In the genomic region with DNA sequence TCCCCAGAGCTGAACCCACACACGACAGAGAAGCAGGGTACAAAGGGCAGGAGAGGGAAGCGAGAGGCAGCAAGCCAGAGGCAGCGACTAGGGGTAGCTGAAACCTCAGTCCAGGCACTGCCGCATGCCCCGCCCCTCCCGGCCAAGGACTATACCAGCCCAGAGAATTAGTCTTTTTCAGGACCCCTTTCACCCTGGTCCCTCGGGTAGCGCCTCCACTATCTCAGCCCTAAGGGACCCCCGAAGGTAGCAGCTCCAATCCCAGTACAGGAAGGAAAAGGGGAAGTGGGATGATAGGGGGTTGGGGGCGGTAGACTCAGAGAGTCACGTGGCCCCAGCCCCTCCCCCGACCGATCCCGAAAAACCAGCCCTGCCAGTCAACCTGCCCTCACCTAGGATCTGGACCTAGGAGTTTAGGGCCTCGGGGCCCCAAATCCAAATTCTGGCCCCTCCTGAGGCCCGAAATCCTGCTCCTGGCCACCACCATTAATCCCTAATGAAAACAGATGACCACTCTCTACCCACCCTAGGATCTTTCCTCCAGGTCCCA, we compare ENCODE assay signal across 8 cellular contexts. TPM values are rescaled to one million over a fixed set of nuclear protein-coding genes. Genes with fewer than 3 reads are reported as not detected.
DNase-seq lines count a peak whose midpoint lies in the region; TF ChIP-seq lines count a peak whose summit lies in the region.

No MANE protein-coding gene starts in this region.

- no peak for DNase-seq in GM06990 (ENCODE audit: extremely low read depth, insufficient read length)
- DNase-seq in MV-4-11 (lab: John Stamatoyannopoulos, UW) = peak; percentile 22
- DNase-seq in choroid plexus epithelial cell (ENCODE audit: low read depth) = no peak
- DNase-seq in mesendoderm = peak; percentile 87
- DNase-seq in NCI-H2171 (lab: John Stamatoyannopoulos, UW) = no peak
- DNase-seq in activated CD4-positive, alpha-beta T cell treated with anti-CD3 and anti-CD28 coated beads for 4 hours = no peak
- no peak for DNase-seq in cortex of kidney (lab: John Stamatoyannopoulos, UW)

- H3K4me1 ChIP-seq in mesendoderm (ENCODE audit: control insufficient read depth, low read depth, low read length) (no peaks in the 10 kb centered on the region), urinary bladder (ENCODE audit: insufficient read depth) (no peaks in the 10 kb centered on the region)

- H2BK120ac ChIP-seq in mesendoderm (ENCODE audit: low read depth, low read length) = no peak overlapping the region

- no peak for TF ChIP-seq CTCF in GM06990 (IDR thresholded peaks at IDR 0.05; ENCODE audit: insufficient read depth, low read length, poor library complexity, severe bottlenecking)
- TF ChIP-seq CTCF in choroid plexus epithelial cell (conservative IDR thresholded peaks at IDR 0.05; ENCODE audit: low read depth, low read length) = no peak

- no peak overlapping the region for H2BK5ac ChIP-seq in mesendoderm (ENCODE audit: low read length)

- whole genome bisulfite sequencing in mesendoderm (ENCODE audit: extremely low coverage, insufficient coverage, low lambda C conversion rate) = no CpG with 5 or more reads among the region's 16 CpGs
- WGBS in urinary bladder = 13% methylated on average over 16 of the region's 16 CpGs

- H4K5ac ChIP-seq in mesendoderm (ENCODE audit: low read length) = no peak overlapping the region

- no peak overlapping the region for H3K23ac ChIP-seq in mesendoderm (ENCODE audit: low read length)

- H3K27me3 ChIP-seq in GM06990 (replicated peaks; ENCODE audit: control insufficient read depth, insufficient read depth, low read length) = no peaks in the 10 kb centered on the region
- no peaks in the 10 kb centered on the region for H3K27me3 ChIP-seq in mesendoderm (ENCODE audit: insufficient read depth, low read length, poor library complexity)

- peaks cover 10% of the 10 kb centered on the region for H3K36me3 ChIP-seq in GM06990 (ENCODE audit: control insufficient read depth, insufficient read depth, low read length)
- H3K36me3 ChIP-seq in mesendoderm (ENCODE audit: control insufficient read depth, insufficient read depth, low read length) = no peaks in the 10 kb centered on the region
- H3K36me3 ChIP-seq in urinary bladder (ENCODE audit: insufficient read depth) = no peaks in the 10 kb centered on the region

- no peak overlapping the region for H2BK15ac ChIP-seq in mesendoderm (replicated peaks; ENCODE audit: low read depth)

- peaks cover 8% of the 10 kb centered on the region for H3K79me1 ChIP-seq in mesendoderm (ENCODE audit: low read length)

- peak overlapping the region; percentile 81 for H4K8ac ChIP-seq in mesendoderm (ENCODE audit: low read depth, low read length)

- peak overlapping the region; percentile 56 for H3K9ac ChIP-seq in mesendoderm (ENCODE audit: low read length)

- peak overlapping the region; percentile 60 for H3K27ac ChIP-seq in mesendoderm (ENCODE audit: low read depth, low read length)
- peak overlapping the region; percentile 88 for H3K27ac ChIP-seq in urinary bladder (ENCODE audit: low read depth)

- peaks cover 11% of the 10 kb centered on the region for H3K79me2 ChIP-seq in mesendoderm (ENCODE audit: control insufficient read depth, insufficient read depth, low read length)

- H3K18ac ChIP-seq in mesendoderm (ENCODE audit: low read length) = peak overlapping the region; percentile 65

- H3K4ac ChIP-seq in mesendoderm (ENCODE audit: low read depth, low read length) = peak overlapping the region; percentile 65

- H3K4me3 ChIP-seq in GM06990 (replicated peaks; ENCODE audit: low read depth, low read length) = peak overlapping the region; percentile 81
- peak overlapping the region; percentile 92 for H3K4me3 ChIP-seq in choroid plexus epithelial cell (ENCODE audit: low read depth, low read length)
- H3K4me3 ChIP-seq in mesendoderm (ENCODE audit: low read length) = peak overlapping the region; percentile 70
- H3K4me3 ChIP-seq in urinary bladder (ENCODE audit: low read depth, low read length) = peak overlapping the region; percentile 83

- H3K4me2 ChIP-seq in mesendoderm (ENCODE audit: low read length) = peak overlapping the region; percentile 95

- H3K56ac ChIP-seq in mesendoderm (ENCODE audit: low read length) = peak overlapping the region; percentile 93

- no peak overlapping the region for H2AK5ac ChIP-seq in mesendoderm (ENCODE audit: low read length)

RNA-seq across cellular contexts. Expression of a gene that starts 1.3 kb away (rescaled TPM):
- 41.9 TPM for polyA plus RNA-seq in mesendoderm (2013, experiment 1 of 2)
- polyA plus RNA-seq in mesendoderm (2013, experiment 2 of 2) = 41.2 TPM
- total RNA-seq in urinary bladder = 44.0 TPM
- polyA plus RNA-seq in urinary bladder = 77.5 TPM

RNA-seq across cellular contexts. Expression of a gene that starts 8.1 kb away (rescaled TPM):
- polyA plus RNA-seq in mesendoderm (2013, experiment 1 of 2) = 82.0 TPM
- 81.7 TPM for polyA plus RNA-seq in mesendoderm (2013, experiment 2 of 2)
- total RNA-seq in urinary bladder = 24.3 TPM
- polyA plus RNA-seq in urinary bladder = 104 TPM

RNA-seq across cellular contexts. Expression of a gene that starts 8.4 kb away (rescaled TPM):
- 116 TPM for polyA plus RNA-seq in mesendoderm (2013, experiment 1 of 2)
- 117 TPM for polyA plus RNA-seq in mesendoderm (2013, experiment 2 of 2)
- 29.7 TPM for total RNA-seq in urinary bladder
- 40.2 TPM for polyA plus RNA-seq in urinary bladder

RNA-seq across cellular contexts. Expression of a gene that starts 16.4 kb away (rescaled TPM):
- polyA plus RNA-seq in mesendoderm (2013, experiment 1 of 2) = 14.8 TPM
- polyA plus RNA-seq in mesendoderm (2013, experiment 2 of 2) = 14.4 TPM
- total RNA-seq in urinary bladder = 43.0 TPM
- polyA plus RNA-seq in urinary bladder = 48.8 TPM

RNA-seq across cellular contexts. Expression of a gene that starts 20.1 kb away (rescaled TPM):
- polyA plus RNA-seq in mesendoderm (2013, experiment 1 of 2) = 4.3 TPM
- polyA plus RNA-seq in mesendoderm (2013, experiment 2 of 2) = 4.1 TPM
- total RNA-seq in urinary bladder = 15.8 TPM
- polyA plus RNA-seq in urinary bladder = 21.4 TPM

Comparison
In these comparisons a context has a peak if more than half of its experiments do, and no peak if none do; other contexts are left out.
1. DNase-seq: peak in MV-4-11 (single experiment) and mesendoderm (single experiment); none in GM06990 (single experiment), choroid plexus epithelial cell (single experiment), NCI-H2171 (single experiment), activated CD4-positive, alpha-beta T cell treated with anti-CD3 and anti-CD28 coated beads for 4 hours (0 of 2) and cortex of kidney (single experiment).
2. Peak in every context shown above with its lines, with median percentiles within 50 percentile points of each other: H3K4me3 ChIP-seq.